ENCODE assay signal across 15 cellular contexts in genomic region chr13:109899748-109900147, GRCh38.
DNase-seq lines count a peak whose midpoint lies in the region; ATAC-seq and TF ChIP-seq lines count a peak whose summit lies in the region.
"Had no signal": no experiment of that assay in that cellular context is flagged by ENCODE, and none has a peak within 500 bp of the region (broad histone marks: within the 10 kb centered on the region; RNA-seq: fewer than 3 reads in every experiment).

No MANE protein-coding gene starts in this region.

- H4K20me1 ChIP-seq in GM23338 (replicated peaks; ENCODE audit: insufficient read depth) (no peaks in the 10 kb centered on the region), hepatocyte (ENCODE audit: insufficient read depth, poor library complexity, severe bottlenecking) (no peaks in the 10 kb centered on the region), smooth muscle cell (ENCODE audit: low read depth) (no peaks in the 10 kb centered on the region)

- H3F3A ChIP-seq in GM23338 (replicated peaks; ENCODE audit: low read depth) (no peaks in the 10 kb centered on the region), smooth muscle cell (ENCODE audit: low read depth) (no peaks in the 10 kb centered on the region)

- H3K27me3 Mint-ChIP-seq in GM23338 (ENCODE audit: insufficient read depth, low read depth, poor library complexity) = peaks cover 5% of the 10 kb centered on the region
- H3K27me3 Mint-ChIP-seq: B cell had no signal

- H3K4me2 ChIP-seq in GM23338 (peak overlapping the region; percentile 74), hepatocyte (peak overlapping the region; percentile 64), smooth muscle cell (peak overlapping the region; percentile 78)
- H3K4me2 ChIP-seq: KMS-11 had no signal

- H3K27me3 ChIP-seq in GM23338 (ENCODE audit: insufficient read depth) (no peaks in the 10 kb centered on the region), hepatocyte (no peaks in the 10 kb centered on the region), smooth muscle cell (ENCODE audit: low read depth) (peaks cover 5% of the 10 kb centered on the region), psoas muscle (ENCODE audit: insufficient read depth in 3 of 3, low read length in 2 of 3) (peaks cover 0 to 4% (median 3%) of the 10 kb centered on the region in 3 donors), thyroid gland (no peaks in the 10 kb centered on the region)

- H3K9me3 Mint-ChIP-seq in GM23338 = peaks cover 3% of the 10 kb centered on the region; the same call in 1 of the 3 replicates
- H3K9me3 Mint-ChIP-seq: CD4-positive, alpha-beta T cell had no signal

- H3K4me3 Mint-ChIP-seq in GM23338 = no peak overlapping the region
- H3K4me3 Mint-ChIP-seq: B cell; CD4-positive, alpha-beta T cell; IgD-negative memory B cell had no signal

- 59% methylated on average over 2 of the region's 3 CpGs for WGBS in hepatocyte (ENCODE audit: low lambda C conversion rate, missing lambda C conversion rate)
- WGBS in smooth muscle cell (ENCODE audit: low lambda C conversion rate) = 57% methylated on average over 3 of the region's 3 CpGs
- 69 to 73% (median 70%) methylated on average over 2 to 3 of the region's 3 CpGs for WGBS in psoas muscle, 3 donors
- WGBS in thyroid gland, 2 donors = 82 to 84% methylated on average over 2 to 3 of the region's 3 CpGs

- TF ChIP-seq POLR2A in thyroid gland (IDR thresholded peaks at IDR 0.05) = no peak

- intact Hi-C loops in psoas muscle (cut with DNase I) (no loop called here), thyroid gland (cut with DNase I) (no loop called here)

- no peak overlapping the region for H3K27ac ChIP-seq in GM23338 (ENCODE audit: low read depth)
- H3K27ac ChIP-seq in VCaP = peak overlapping the region; percentile 13
- no peak overlapping the region for H3K27ac ChIP-seq in hepatocyte
- no peak overlapping the region for H3K27ac ChIP-seq in smooth muscle cell (ENCODE audit: low read depth)
- no peak overlapping the region for H3K27ac ChIP-seq in psoas muscle
- no peak overlapping the region for H3K27ac ChIP-seq in thyroid gland
- H3K27ac ChIP-seq: KMS-11 had no signal

- no peak for DNase-seq in GM23338 (ENCODE audit: low spot score)
- no peak for DNase-seq in hepatocyte (ENCODE audit: low spot score)
- DNase-seq in smooth muscle cell (lab: John Stamatoyannopoulos, UW; ENCODE audit: unreplicated experiment) = no peak
- DNase-seq in psoas muscle = no peak
- no peak for DNase-seq in thyroid gland
- DNase-seq: ACHN; C1 segment of cervical spinal cord; Calu3; CD4-positive, alpha-beta T cell; DMS 273 treated with DMSO at 0.1 percent for 48 hours had no signal

- H3K4me3 ChIP-seq in GM23338 (peak overlapping the region; percentile 47; the same call in 1 of the 2 replicates), hepatocyte (no peak overlapping the region), smooth muscle cell (peak overlapping the region; percentile 25), psoas muscle (no peak overlapping the region), thyroid gland (replicated peaks in 1 of 3) (no peak overlapping the region)

- H3K36me3 Mint-ChIP-seq in GM23338 (ENCODE audit: low read depth) = peaks cover 5% of the 10 kb centered on the region; the same call in 2 of the 3 replicates
- H3K36me3 Mint-ChIP-seq: IgD-negative memory B cell had no signal

- H3K4me1 ChIP-seq in GM23338 (ENCODE audit: insufficient read depth) (peaks cover 12% of the 10 kb centered on the region; the same call in 1 of the 2 replicates), hepatocyte (ENCODE audit: insufficient read depth) (peaks cover 4% of the 10 kb centered on the region), smooth muscle cell (ENCODE audit: low read depth) (no peaks in the 10 kb centered on the region), psoas muscle (no peaks in the 10 kb centered on the region), thyroid gland (no peaks in the 10 kb centered on the region)

- no peak for TF ChIP-seq CTCF in GM23338 (conservative IDR thresholded peaks at IDR 0.05; ENCODE audit: low read depth in 2 of 2)
- no peak for TF ChIP-seq CTCF in VCaP (conservative IDR thresholded peaks at IDR 0.05)
- no peak for TF ChIP-seq CTCF in hepatocyte (IDR thresholded peaks at IDR 0.05; ENCODE audit: poor library complexity)
- TF ChIP-seq CTCF in smooth muscle cell (IDR thresholded peaks at IDR 0.05; ENCODE audit: borderline replicate concordance, insufficient read depth, poor library complexity, severe bottlenecking) = no peak
- no peak for TF ChIP-seq CTCF in psoas muscle (IDR thresholded peaks at IDR 0.05)
- TF ChIP-seq CTCF in thyroid gland (IDR thresholded peaks at IDR 0.05) = no peak

- H3K4me1 Mint-ChIP-seq in GM23338 = peaks cover 12% of the 10 kb centered on the region; the same call in 2 of the 3 replicates
- H3K4me1 Mint-ChIP-seq: B cell, IgD-negative memory B cell had no signal

- H2AFZ ChIP-seq in GM23338 (peak overlapping the region; percentile 89; the same call in 1 of the 2 replicates), hepatocyte (peak overlapping the region; percentile 78), smooth muscle cell (ENCODE audit: low read depth) (no peak overlapping the region)

- H3K9me2 ChIP-seq in GM23338 (ENCODE audit: insufficient read depth) (0 out of 2 replicates have a peak, but pooled peaks cover 6% of the 10 kb centered on the region), hepatocyte (replicated peaks; ENCODE audit: insufficient read depth) (no peaks in the 10 kb centered on the region)

- H3K27ac Mint-ChIP-seq in GM23338 = no peak overlapping the region
- H3K27ac Mint-ChIP-seq: B cell; CD4-positive, alpha-beta T cell; IgD-negative memory B cell had no signal

- no peaks in the 10 kb centered on the region for H3K79me2 ChIP-seq in GM23338 (replicated peaks; ENCODE audit: insufficient read depth)
- H3K79me2 ChIP-seq in hepatocyte = no peaks in the 10 kb centered on the region
- H3K79me2 ChIP-seq in smooth muscle cell (ENCODE audit: low read depth) = no peaks in the 10 kb centered on the region

- no peaks in the 10 kb centered on the region for H3K36me3 ChIP-seq in GM23338 (ENCODE audit: insufficient read depth)
- no peaks in the 10 kb centered on the region for H3K36me3 ChIP-seq in hepatocyte (replicated peaks; ENCODE audit: insufficient read depth, low read depth)
- no peaks in the 10 kb centered on the region for H3K36me3 ChIP-seq in smooth muscle cell (ENCODE audit: low read depth)
- H3K36me3 ChIP-seq in psoas muscle (ENCODE audit: insufficient read depth in 1 of 2, low read depth in 1 of 2) = no peaks in the 10 kb centered on the region
- no peaks in the 10 kb centered on the region for H3K36me3 ChIP-seq in thyroid gland

- H3K9me3 ChIP-seq in hepatocyte (ENCODE audit: low read depth) (no peaks in the 10 kb centered on the region), smooth muscle cell (replicated peaks; ENCODE audit: low read depth) (no peaks in the 10 kb centered on the region), psoas muscle (no peaks in the 10 kb centered on the region), thyroid gland (no peaks in the 10 kb centered on the region)

- ATAC-seq in GM23338 (no peak), psoas muscle (no peak), GM21360 (IDR thresholded peaks at IDR 0.05; ENCODE audit: unreplicated experiment) (no peak)

- H3K9ac ChIP-seq in smooth muscle cell (ENCODE audit: low read depth) = no peak overlapping the region
- H3K9ac ChIP-seq: KMS-11 had no signal

TF ChIP-seq in GM23338, 12 proteins besides CTCF, POLR2A, EP300 and RAD21:
- TF ChIP-seq, protein P1, sequence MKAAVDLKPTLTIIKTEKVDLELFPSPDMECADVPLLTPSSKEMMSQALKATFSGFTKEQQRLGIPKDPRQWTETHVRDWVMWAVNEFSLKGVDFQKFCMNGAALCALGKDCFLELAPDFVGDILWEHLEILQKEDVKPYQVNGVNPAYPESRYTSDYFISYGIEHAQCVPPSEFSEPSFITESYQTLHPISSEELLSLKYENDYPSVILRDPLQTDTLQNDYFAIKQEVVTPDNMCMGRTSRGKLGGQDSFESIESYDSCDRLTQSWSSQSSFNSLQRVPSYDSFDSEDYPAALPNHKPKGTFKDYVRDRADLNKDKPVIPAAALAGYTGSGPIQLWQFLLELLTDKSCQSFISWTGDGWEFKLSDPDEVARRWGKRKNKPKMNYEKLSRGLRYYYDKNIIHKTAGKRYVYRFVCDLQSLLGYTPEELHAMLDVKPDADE (IDR thresholded peaks at IDR 0.05) = no peak
- no peak for TF ChIP-seq ZNF114 (CRISPR knock-in tag; IDR thresholded peaks at IDR 0.05)
TF ChIP-seq in GM23338: peak in this region for 0.

Comparison
In these comparisons a context has a peak if more than half of its experiments do, and no peak if none do; other contexts are left out.
1. H3K4me3 ChIP-seq: peak in GM23338 (single experiment) and smooth muscle cell (single experiment); none in hepatocyte (single experiment), psoas muscle (single experiment) and thyroid gland (0 of 3).
2. Peak in every context shown above with its lines, with median percentiles within 50 percentile points of each other: H3K4me2 ChIP-seq.